Comparison of ENCODE assay signal across 1 cellular context in the genomic region with DNA sequence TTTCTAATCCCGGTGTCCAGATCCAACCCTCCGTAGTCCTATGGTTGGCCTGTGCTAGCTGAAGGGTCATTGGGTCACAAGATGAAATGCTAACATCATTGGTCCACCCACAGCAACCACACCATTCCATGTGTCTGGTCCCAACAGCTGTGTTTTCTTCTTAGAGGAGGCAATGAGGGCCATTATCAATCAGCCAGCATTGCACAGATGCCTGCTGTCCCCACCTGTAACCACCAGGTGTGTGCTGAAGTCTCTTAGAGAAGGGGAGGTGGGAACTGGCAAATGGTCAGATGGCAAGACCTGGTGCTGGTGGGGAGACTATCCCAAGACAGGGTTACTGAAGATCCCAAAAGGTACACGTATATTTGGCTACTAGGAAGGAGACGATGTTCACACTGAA.
TF ChIP-seq lines count a peak whose summit lies in the region.

No MANE protein-coding gene starts in this region.

TF ChIP-seq in GM12878, 131 proteins besides CTCF, POLR2A, EP300 and RAD21:
- TF ChIP-seq PML (IDR thresholded peaks at IDR 0.05; ENCODE audit: low read length): no peak
- no peak for TF ChIP-seq PAX5 (IDR thresholded peaks at IDR 0.05; ENCODE audit: borderline replicate concordance, low read depth, low read length)
- TF ChIP-seq, protein P1, sequence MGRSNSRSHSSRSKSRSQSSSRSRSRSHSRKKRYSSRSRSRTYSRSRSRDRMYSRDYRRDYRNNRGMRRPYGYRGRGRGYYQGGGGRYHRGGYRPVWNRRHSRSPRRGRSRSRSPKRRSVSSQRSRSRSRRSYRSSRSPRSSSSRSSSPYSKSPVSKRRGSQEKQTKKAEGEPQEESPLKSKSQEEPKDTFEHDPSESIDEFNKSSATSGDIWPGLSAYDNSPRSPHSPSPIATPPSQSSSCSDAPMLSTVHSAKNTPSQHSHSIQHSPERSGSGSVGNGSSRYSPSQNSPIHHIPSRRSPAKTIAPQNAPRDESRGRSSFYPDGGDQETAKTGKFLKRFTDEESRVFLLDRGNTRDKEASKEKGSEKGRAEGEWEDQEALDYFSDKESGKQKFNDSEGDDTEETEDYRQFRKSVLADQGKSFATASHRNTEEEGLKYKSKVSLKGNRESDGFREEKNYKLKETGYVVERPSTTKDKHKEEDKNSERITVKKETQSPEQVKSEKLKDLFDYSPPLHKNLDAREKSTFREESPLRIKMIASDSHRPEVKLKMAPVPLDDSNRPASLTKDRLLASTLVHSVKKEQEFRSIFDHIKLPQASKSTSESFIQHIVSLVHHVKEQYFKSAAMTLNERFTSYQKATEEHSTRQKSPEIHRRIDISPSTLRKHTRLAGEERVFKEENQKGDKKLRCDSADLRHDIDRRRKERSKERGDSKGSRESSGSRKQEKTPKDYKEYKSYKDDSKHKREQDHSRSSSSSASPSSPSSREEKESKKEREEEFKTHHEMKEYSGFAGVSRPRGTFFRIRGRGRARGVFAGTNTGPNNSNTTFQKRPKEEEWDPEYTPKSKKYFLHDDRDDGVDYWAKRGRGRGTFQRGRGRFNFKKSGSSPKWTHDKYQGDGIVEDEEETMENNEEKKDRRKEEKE (IDR thresholded peaks at IDR 0.05): no peak
- TF ChIP-seq NR2F1 (conservative IDR thresholded peaks at IDR 0.05): no peak
- TF ChIP-seq ZNF217 (IDR thresholded peaks at IDR 0.05): no peak
- TF ChIP-seq DPF2 (IDR thresholded peaks at IDR 0.05): no peak
- TF ChIP-seq RELA (IDR thresholded peaks at IDR 0.05; ENCODE audit: borderline replicate concordance, partially characterized antibody): no peak
- no peak for TF ChIP-seq PAX8 (IDR thresholded peaks at IDR 0.05)
- no peak for TF ChIP-seq KAT2A (conservative IDR thresholded peaks at IDR 0.05; ENCODE audit: control insufficient read depth, low read depth, low read length)
- no peak for TF ChIP-seq HDAC2 (IDR thresholded peaks at IDR 0.05)
- TF ChIP-seq YY1 (IDR thresholded peaks at IDR 0.05; ENCODE audit: low read depth, low read length): no peak
- TF ChIP-seq, protein P2, sequence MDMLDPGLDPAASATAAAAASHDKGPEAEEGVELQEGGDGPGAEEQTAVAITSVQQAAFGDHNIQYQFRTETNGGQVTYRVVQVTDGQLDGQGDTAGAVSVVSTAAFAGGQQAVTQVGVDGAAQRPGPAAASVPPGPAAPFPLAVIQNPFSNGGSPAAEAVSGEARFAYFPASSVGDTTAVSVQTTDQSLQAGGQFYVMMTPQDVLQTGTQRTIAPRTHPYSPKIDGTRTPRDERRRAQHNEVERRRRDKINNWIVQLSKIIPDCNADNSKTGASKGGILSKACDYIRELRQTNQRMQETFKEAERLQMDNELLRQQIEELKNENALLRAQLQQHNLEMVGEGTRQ (IDR thresholded peaks at IDR 0.05; ENCODE audit: borderline replicate concordance, low read depth, low read length): no peak
- TF ChIP-seq POLR2AphosphoS5 (IDR thresholded peaks at IDR 0.05; ENCODE audit: low read length): peak; percentile 44; the same call in 1 of the 2 replicates
- no peak for TF ChIP-seq NR2C1 (IDR thresholded peaks at IDR 0.05)
- TF ChIP-seq TCF12 (IDR thresholded peaks at IDR 0.05; ENCODE audit: low read depth, low read length): peak; percentile 41; the same call in 1 of the 2 replicates
- TF ChIP-seq, protein P3, sequence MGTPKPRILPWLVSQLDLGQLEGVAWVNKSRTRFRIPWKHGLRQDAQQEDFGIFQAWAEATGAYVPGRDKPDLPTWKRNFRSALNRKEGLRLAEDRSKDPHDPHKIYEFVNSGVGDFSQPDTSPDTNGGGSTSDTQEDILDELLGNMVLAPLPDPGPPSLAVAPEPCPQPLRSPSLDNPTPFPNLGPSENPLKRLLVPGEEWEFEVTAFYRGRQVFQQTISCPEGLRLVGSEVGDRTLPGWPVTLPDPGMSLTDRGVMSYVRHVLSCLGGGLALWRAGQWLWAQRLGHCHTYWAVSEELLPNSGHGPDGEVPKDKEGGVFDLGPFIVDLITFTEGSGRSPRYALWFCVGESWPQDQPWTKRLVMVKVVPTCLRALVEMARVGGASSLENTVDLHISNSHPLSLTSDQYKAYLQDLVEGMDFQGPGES (IDR thresholded peaks at IDR 0.05): no peak
